ENCODE assay signal across 1 cellular context in the genomic region with DNA sequence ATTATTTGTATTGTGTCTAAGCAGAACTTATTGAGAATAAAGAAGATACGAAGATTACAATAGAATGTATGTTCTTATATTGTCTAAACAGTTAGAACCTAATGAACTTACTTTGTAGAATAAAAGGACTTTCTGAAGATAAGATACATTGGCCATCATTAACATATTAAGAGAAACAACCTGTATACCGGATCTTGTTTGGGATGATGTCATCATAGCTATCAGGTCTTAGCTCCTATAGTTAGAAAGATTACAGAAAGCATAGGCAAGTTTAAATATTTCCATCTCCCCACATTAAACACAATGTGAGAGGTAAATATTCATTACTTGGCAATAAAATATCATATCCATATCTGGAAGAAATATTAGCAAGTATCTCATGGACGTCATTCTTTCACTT.
TF ChIP-seq lines count a peak whose summit lies in the region.

No MANE protein-coding gene starts in this region.

TF ChIP-seq in HepG2, 621 proteins besides CTCF, POLR2A, EP300 and RAD21:
- TF ChIP-seq, protein P1, sequence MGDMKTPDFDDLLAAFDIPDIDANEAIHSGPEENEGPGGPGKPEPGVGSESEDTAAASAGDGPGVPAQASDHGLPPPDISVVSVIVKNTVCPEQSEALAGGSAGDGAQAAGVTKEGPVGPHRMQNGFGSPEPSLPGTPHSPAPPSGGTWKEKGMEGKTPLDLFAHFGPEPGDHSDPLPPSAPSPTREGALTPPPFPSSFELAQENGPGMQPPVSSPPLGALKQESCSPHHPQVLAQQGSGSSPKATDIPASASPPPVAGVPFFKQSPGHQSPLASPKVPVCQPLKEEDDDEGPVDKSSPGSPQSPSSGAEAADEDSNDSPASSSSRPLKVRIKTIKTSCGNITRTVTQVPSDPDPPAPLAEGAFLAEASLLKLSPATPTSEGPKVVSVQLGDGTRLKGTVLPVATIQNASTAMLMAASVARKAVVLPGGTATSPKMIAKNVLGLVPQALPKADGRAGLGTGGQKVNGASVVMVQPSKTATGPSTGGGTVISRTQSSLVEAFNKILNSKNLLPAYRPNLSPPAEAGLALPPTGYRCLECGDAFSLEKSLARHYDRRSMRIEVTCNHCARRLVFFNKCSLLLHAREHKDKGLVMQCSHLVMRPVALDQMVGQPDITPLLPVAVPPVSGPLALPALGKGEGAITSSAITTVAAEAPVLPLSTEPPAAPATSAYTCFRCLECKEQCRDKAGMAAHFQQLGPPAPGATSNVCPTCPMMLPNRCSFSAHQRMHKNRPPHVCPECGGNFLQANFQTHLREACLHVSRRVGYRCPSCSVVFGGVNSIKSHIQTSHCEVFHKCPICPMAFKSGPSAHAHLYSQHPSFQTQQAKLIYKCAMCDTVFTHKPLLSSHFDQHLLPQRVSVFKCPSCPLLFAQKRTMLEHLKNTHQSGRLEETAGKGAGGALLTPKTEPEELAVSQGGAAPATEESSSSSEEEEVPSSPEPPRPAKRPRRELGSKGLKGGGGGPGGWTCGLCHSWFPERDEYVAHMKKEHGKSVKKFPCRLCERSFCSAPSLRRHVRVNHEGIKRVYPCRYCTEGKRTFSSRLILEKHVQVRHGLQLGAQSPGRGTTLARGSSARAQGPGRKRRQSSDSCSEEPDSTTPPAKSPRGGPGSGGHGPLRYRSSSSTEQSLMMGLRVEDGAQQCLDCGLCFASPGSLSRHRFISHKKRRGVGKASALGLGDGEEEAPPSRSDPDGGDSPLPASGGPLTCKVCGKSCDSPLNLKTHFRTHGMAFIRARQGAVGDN (CRISPR knock-in tag; IDR thresholded peaks at IDR 0.05): no peak
- no peak for TF ChIP-seq ZC3H4 (CRISPR knock-in tag; IDR thresholded peaks at IDR 0.05; ENCODE audit: borderline replicate concordance)
- TF ChIP-seq NFIB (CRISPR knock-in tag; IDR thresholded peaks at IDR 0.05; ENCODE audit: borderline replicate concordance): no peak
- peak; percentile 90 for TF ChIP-seq ATF7 (IDR thresholded peaks at IDR 0.05)
- TF ChIP-seq ATF7 (CRISPR knock-in tag; IDR thresholded peaks at IDR 0.05): no peak
- no peak for TF ChIP-seq RNF2 (conservative IDR thresholded peaks at IDR 0.05; ENCODE audit: low read depth)
